In genomic region chr9:137579259-137579604, GRCh38 we compare ENCODE assay signal across 1 cellular context.
TF ChIP-seq lines count a peak whose summit lies in the region.

No MANE protein-coding gene starts in this region.

TF ChIP-seq in H1, 55 proteins besides CTCF, POLR2A, EP300 and RAD21:
- no peak for TF ChIP-seq KDM4A (IDR thresholded peaks at IDR 0.05; ENCODE audit: low read depth, low read length, severe bottlenecking)
- TF ChIP-seq BACH1 (IDR thresholded peaks at IDR 0.05; ENCODE audit: low read length), result no peak
- TF ChIP-seq TAF7 (optimal IDR thresholded peaks at IDR 0.05; ENCODE audit: borderline replicate concordance, low read depth, low read length), result no peak
- no peak for TF ChIP-seq CHD1 (IDR thresholded peaks at IDR 0.05; ENCODE audit: low read depth, low read length)
- TF ChIP-seq SP1 (IDR thresholded peaks at IDR 0.05; ENCODE audit: low read depth, low read length), result no peak
- no peak for TF ChIP-seq JUND (IDR thresholded peaks at IDR 0.05; ENCODE audit: low read length)
- TF ChIP-seq TBP (IDR thresholded peaks at IDR 0.05; ENCODE audit: low read depth, low read length), result no peak
- no peak for TF ChIP-seq RBBP5 (IDR thresholded peaks at IDR 0.05; ENCODE audit: borderline replicate concordance, low read depth, low read length)
- TF ChIP-seq PHF8 (conservative IDR thresholded peaks at IDR 0.05; ENCODE audit: low read depth, low read length), result no peak
- TF ChIP-seq HDAC6 (IDR thresholded peaks at IDR 0.05; ENCODE audit: low read depth, low read length), result no peak
